Comparison of ENCODE assay signal across 21 cellular contexts in the genomic region with DNA sequence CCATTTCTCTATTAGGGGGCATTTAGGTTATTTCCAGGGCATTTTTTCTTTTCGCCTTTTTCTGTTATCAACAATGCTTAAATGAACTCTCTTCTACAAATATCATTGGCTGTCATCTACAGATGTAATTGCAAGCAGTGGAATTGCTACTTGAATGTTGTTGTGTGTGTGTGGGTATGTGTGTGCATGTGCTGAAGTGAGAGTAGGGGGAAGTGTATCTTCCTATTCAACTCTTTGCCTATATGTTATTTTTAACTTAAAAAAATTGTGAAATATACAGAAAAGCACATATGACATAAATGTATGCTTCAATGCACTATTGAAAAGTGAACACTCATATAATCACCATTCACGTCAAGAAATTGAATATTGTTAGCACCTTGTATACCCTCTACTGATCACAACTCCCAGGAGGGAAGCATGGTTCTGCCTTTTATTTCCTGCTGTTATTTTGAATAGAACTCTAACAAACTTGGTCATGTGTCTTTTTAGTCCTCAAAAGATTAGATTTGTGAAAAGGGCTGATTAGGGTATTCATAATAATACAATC.
"Had no signal": no experiment of that assay in that cellular context is flagged by ENCODE, and none has a peak within 500 bp of the region (broad histone marks: within the 10 kb centered on the region; RNA-seq: fewer than 3 reads in every experiment).

No MANE protein-coding gene starts in this region.

- H3K4me3 Mint-ChIP-seq: activated T-cell treated with anti-CD3 and anti-CD28 coated beads, Interleukin-2, amount 50 U/mL, for 24 hours; activated T-helper 17 cell treated with anti-CD3 and anti-CD28 coated beads, Interleukin-2, amount 50 U/mL, for 72 hours; brain; stimulated activated effector memory CD8-positive, alpha-beta T cell treated with anti-CD3 and anti-CD28 coated beads, Interleukin-12 subunit alpha, Interleukin-12 subunit beta, amount 100 ng/mL, for 72 hours; type B pancreatic cell had no signal

- DNase-seq: activated CD4-positive, alpha-beta T cell treated with anti-CD3 and anti-CD28 coated beads for 1 hour; activated T-cell treated with anti-CD3 and anti-CD28 coated beads, Interleukin-2, amount 50 U/mL, for 24 hours; aorta; heart left ventricle; islet precursor cell; left cardiac atrium; mesenchymal stem cell; occipital lobe; posterior cingulate gyrus; small intestine; stimulated activated CD4-positive, alpha-beta T cell treated with anti-CD3 and anti-CD28 coated beads, Interleukin-2, amount 100 ng/mL, for 24 hours had no signal

- H3K9me3 ChIP-seq: vagina had no signal

- ATAC-seq: activated naive CD4-positive, alpha-beta T cell treated with anti-CD3 and anti-CD28 coated beads, Interleukin-2, amount 50 U/mL, for 72 hours; activated T-helper 17 cell treated with anti-CD3 and anti-CD28 coated beads, Interleukin-2, amount 50 U/mL, for 72 hours; heart left ventricle; left cardiac atrium; sciatic nerve; stimulated activated effector memory CD8-positive, alpha-beta T cell treated with anti-CD3 and anti-CD28 coated beads, Interleukin-12 subunit alpha, Interleukin-12 subunit beta, amount 100 ng/mL, for 72 hours had no signal

- H3K4me3 ChIP-seq: heart left ventricle, thoracic aorta, vagina had no signal

- H3K4me1 ChIP-seq: vagina had no signal

- H3K36me3 Mint-ChIP-seq: stimulated activated effector memory CD8-positive, alpha-beta T cell treated with anti-CD3 and anti-CD28 coated beads, Interleukin-12 subunit alpha, Interleukin-12 subunit beta, amount 100 ng/mL, for 72 hours had no signal

- H3K9me3 Mint-ChIP-seq: activated T-cell treated with anti-CD3 and anti-CD28 coated beads, Interleukin-2, amount 50 U/mL, for 24 hours; stimulated activated effector memory CD8-positive, alpha-beta T cell treated with anti-CD3 and anti-CD28 coated beads, Interleukin-12 subunit alpha, Interleukin-12 subunit beta, amount 100 ng/mL, for 72 hours had no signal

- H3K27ac ChIP-seq: epithelial cell of prostate, heart left ventricle, thoracic aorta, vagina, VCaP had no signal

- H3K27me3 ChIP-seq: heart left ventricle, vagina had no signal

- H3K27ac Mint-ChIP-seq: activated naive CD4-positive, alpha-beta T cell treated with anti-CD3 and anti-CD28 coated beads, Interleukin-2, amount 50 U/mL, for 72 hours; activated T-cell treated with anti-CD3 and anti-CD28 coated beads, Interleukin-2, amount 50 U/mL, for 24 hours; activated T-helper 17 cell treated with anti-CD3 and anti-CD28 coated beads, Interleukin-2, amount 50 U/mL, for 72 hours; brain; stimulated activated effector memory CD8-positive, alpha-beta T cell treated with anti-CD3 and anti-CD28 coated beads, Interleukin-12 subunit alpha, Interleukin-12 subunit beta, amount 100 ng/mL, for 72 hours; type B pancreatic cell had no signal

- H3K36me3 ChIP-seq: heart left ventricle, thoracic aorta, vagina had no signal

- H3K27me3 Mint-ChIP-seq: activated T-cell treated with anti-CD3 and anti-CD28 coated beads, Interleukin-2, amount 50 U/mL, for 24 hours; activated T-helper 17 cell treated with anti-CD3 and anti-CD28 coated beads, Interleukin-2, amount 50 U/mL, for 72 hours; type B pancreatic cell had no signal
